ENCODE assay signal across 33 cellular contexts in the genomic region with DNA sequence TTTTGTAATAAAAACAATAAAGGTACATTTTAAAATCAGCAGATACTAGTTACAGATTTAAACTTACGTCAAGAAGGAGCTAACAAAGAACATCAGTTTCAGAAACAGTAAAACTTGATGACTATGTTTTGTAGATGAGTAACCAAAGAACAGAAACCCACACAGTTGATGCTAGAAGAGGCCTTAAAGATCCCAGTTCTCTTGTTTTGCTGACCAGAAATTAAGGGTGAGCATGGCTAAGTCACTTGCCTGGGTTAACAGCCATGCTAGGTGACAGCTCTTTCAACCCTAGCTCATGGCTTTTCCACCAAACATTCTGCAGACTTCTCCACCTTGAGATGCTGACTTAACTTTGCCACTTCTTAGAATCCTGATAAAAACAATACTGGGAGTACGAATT. TPM values are rescaled to one million over a fixed set of nuclear protein-coding genes. Genes with fewer than 3 reads are reported as not detected.
"Had no signal": no experiment of that assay in that cellular context is flagged by ENCODE, and none has a peak within 500 bp of the region (broad histone marks: within the 10 kb centered on the region; RNA-seq: fewer than 3 reads in every experiment).

No MANE protein-coding gene starts in this region.

- H3K27ac Mint-ChIP-seq: activated CD4-positive, alpha-beta memory T cell treated with anti-CD3 and anti-CD28 coated beads for 36 hours; activated naive CD8-positive, alpha-beta T cell; activated T-helper 2 cell treated with anti-CD3 and anti-CD28 coated beads, Interferon-gamma antibody, Interleukin-2, Interleukin-4, amounts not matched to agents 10 μg/mL and 5 μg/mL and 100 μg/mL, durations not matched to agents 14 hours and 24 hours and 36 hours; T-helper 1 cell treated with Interleukin-12 subunit alpha and Interleukin-12 subunit beta and Interleukin-4 antibody, amounts not matched to agents 30 μg/mL and 1 μg/mL, for 36 hours; T-helper 2 cell treated with Interferon-gamma antibody and Interleukin-4, amounts not matched to agents 5 μg/mL and 100 μg/mL, for 36 hours had no signal

- H3K4me3 ChIP-seq: ascending aorta, cardiac muscle cell, K562, Peyer's patch, SJSA1 had no signal

- H3K4me3 Mint-ChIP-seq: activated CD4-positive, alpha-beta memory T cell treated with anti-CD3 and anti-CD28 coated beads for 36 hours; activated naive CD8-positive, alpha-beta T cell; activated T-cell treated with anti-CD3 and anti-CD28 coated beads, Interleukin-2, amount 50 U/mL, for 4 hours; T-helper 1 cell treated with Interleukin-12 subunit alpha and Interleukin-12 subunit beta and Interleukin-4 antibody, amounts not matched to agents 30 μg/mL and 1 μg/mL, for 36 hours; T-helper 2 cell treated with Interferon-gamma antibody and Interleukin-4, amounts not matched to agents 5 μg/mL and 100 μg/mL, for 36 hours had no signal

- H3K27me3 ChIP-seq: ascending aorta, cardiac muscle cell, Peyer's patch, SJSA1 had no signal

- ATAC-seq: K562, PC-3 had no signal

- H3K4me1 ChIP-seq: ascending aorta, Peyer's patch, SJSA1 had no signal

- H3K27me3 Mint-ChIP-seq: activated CD4-positive, alpha-beta memory T cell treated with anti-CD3 and anti-CD28 coated beads for 36 hours; activated naive CD8-positive, alpha-beta T cell had no signal

- H3K36me3 ChIP-seq: cardiac muscle cell, Peyer's patch, SJSA1 had no signal

- H3K9me3 Mint-ChIP-seq: activated CD4-positive, alpha-beta memory T cell treated with anti-CD3 and anti-CD28 coated beads for 36 hours; activated T-cell treated with anti-CD3 and anti-CD28 coated beads, Interleukin-2, amount 50 U/mL, for 4 hours; activated T-helper 2 cell treated with anti-CD3 and anti-CD28 coated beads, Interferon-gamma antibody, Interleukin-2, Interleukin-4, amounts not matched to agents 10 μg/mL and 5 μg/mL and 100 μg/mL, durations not matched to agents 14 hours and 24 hours and 36 hours; T-helper 1 cell treated with Interleukin-12 subunit alpha and Interleukin-12 subunit beta and Interleukin-4 antibody, amounts not matched to agents 30 μg/mL and 1 μg/mL, for 36 hours; T-helper 2 cell treated with Interferon-gamma antibody and Interleukin-4, amounts not matched to agents 5 μg/mL and 100 μg/mL, for 36 hours had no signal

- H3K9me3 ChIP-seq: ascending aorta, Peyer's patch, SJSA1, SK-N-SH had no signal

- H3K9ac ChIP-seq: SK-N-SH had no signal

- H3K27ac ChIP-seq: ascending aorta, cardiac muscle cell, Peyer's patch, SJSA1 had no signal

- H3K4me2 ChIP-seq: SK-N-SH had no signal

- DNase-seq: activated CD4-positive, alpha-beta memory T cell treated with anti-CD3 and anti-CD28 coated beads for 36 hours; activated CD4-positive, alpha-beta T cell treated with anti-CD3 and anti-CD28 coated beads, Interleukin-2, amount 50 U/mL, for 1 hour; activated gamma-delta T cell; activated naive CD4-positive, alpha-beta T cell treated with Interleukin-2 at 50 U/mL for 16 hours; activated T-cell treated with anti-CD3 and anti-CD28 coated beads, Interleukin-2, amount 50 U/mL, for 4 hours; amygdala; NCI-H1092 treated with DMSO at 0.1 percent for 48 hours; NCI-H1417; NCI-H146; NCI-H187; NCI-H2029 treated with DMSO at 0.1 percent for 48 hours; NCI-H2171 treated with DMSO at 0.1 percent for 48 hours; NCI-H2227 treated with DMSO at 0.1 percent for 48 hours; NCI-H446; NCI-H510A treated with DMSO at 0.1 percent for 48 hours; NCI-H526 treated with DMSO at 0.1 percent for 48 hours; NCI-H774; NK-92 treated with Interleukin-12 subunit alpha and Interleukin-12 subunit beta, amount 100 ng/mL, for 24 hours; PC-3; Peyer's patch; RPMI8226; SHP77 treated with DMSO at 0.1 percent for 48 hours; SK-N-SH had no signal

RNA-seq across cellular contexts. Expression of gene CFAP52, which starts 27.2 kb away (rescaled TPM):
- total RNA-seq: activated CD4-positive, alpha-beta memory T cell treated with anti-CD3 and anti-CD28 coated beads for 36 hours; activated CD8-positive, alpha-beta memory T cell treated with anti-CD3 and anti-CD28 coated beads for 36 hours; activated T-cell treated with anti-CD3 and anti-CD28 coated beads, Interleukin-2, amount 50 U/mL, for 4 hours; activated T-helper 2 cell treated with anti-CD3 and anti-CD28 coated beads, Interferon-gamma antibody, Interleukin-2, Interleukin-4, amounts not matched to agents 10 μg/mL and 5 μg/mL and 100 μg/mL, durations not matched to agents 14 hours and 24 hours and 36 hours; ascending aorta; cardiac muscle cell; K562; M059J; Peyer's patch; SJSA1 had no signal
